ENCODE assay signal across 9 cellular contexts in the genomic region with DNA sequence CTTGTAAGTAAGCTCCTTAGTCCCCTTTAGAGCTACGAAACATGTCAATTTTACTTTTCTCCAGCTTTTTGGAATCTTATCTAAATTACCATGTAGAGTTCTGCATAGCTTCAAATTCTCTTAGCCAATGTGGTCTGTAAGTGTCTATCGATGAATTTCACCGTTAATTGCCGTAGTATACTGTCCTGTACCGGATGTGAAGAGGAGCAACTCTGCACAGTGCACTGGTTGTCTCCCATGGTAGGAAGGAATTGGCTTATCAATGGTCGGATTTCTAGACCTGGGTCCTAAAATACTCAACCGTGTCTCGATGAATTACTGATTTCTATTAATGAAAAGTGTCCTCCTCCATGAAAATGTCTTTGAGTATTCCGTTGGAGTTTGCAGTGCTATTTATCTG. TPM values are rescaled to one million over a fixed set of nuclear protein-coding genes. Genes with fewer than 3 reads are reported as not detected.
DNase-seq lines count a peak whose midpoint lies in the region; FAIRE-seq and TF ChIP-seq lines count a peak whose summit lies in the region.
"Had no signal": no experiment of that assay in that cellular context is flagged by ENCODE, and none has a peak within 500 bp of the region (broad histone marks: within the 10 kb centered on the region; RNA-seq: fewer than 3 reads in every experiment).

No MANE protein-coding gene starts in this region.

- TF ChIP-seq CTCF in OCI-LY7 (conservative IDR thresholded peaks at IDR 0.05; ENCODE audit: low read length) (no peak), foreskin fibroblast (IDR thresholded peaks at IDR 0.05; ENCODE audit: low read depth, low read length) (no peak), smooth muscle cell (IDR thresholded peaks at IDR 0.05; ENCODE audit: borderline replicate concordance, insufficient read depth, poor library complexity, severe bottlenecking) (no peak)

- H3K9ac ChIP-seq in smooth muscle cell (ENCODE audit: low read depth): peak overlapping the region; percentile 94

- H3K27me3 ChIP-seq in smooth muscle cell (ENCODE audit: low read depth): no peaks in the 10 kb centered on the region

- H3K4me3 ChIP-seq in OCI-LY7 (ENCODE audit: low read depth, low read length, poor library complexity, severe bottlenecking) (peak overlapping the region; percentile 90), foreskin fibroblast (ENCODE audit: low read depth in 1 of 2, low read length in 2 of 2) (peak overlapping the region; percentile 98 to 100), smooth muscle cell (peak overlapping the region; percentile 78)

- H3K9me2 ChIP-seq in OCI-LY7 (ENCODE audit: insufficient read depth, low read length): no peaks in the 10 kb centered on the region

- POLR2A ChIA-PET in OCI-LY7 (lab: Charles Lee): interaction anchor here (0.5 to 1.4 kb wide), 8 partner anchors 10 to 487 kb away, joined by 3 to 7 read pairs (median 4); a partner anchor contains a TSS

- H3K79me2 ChIP-seq in OCI-LY7 (ENCODE audit: insufficient read depth, low read depth, low read length) (peaks cover 70% of the 10 kb centered on the region), smooth muscle cell (ENCODE audit: low read depth) (peaks cover 68% of the 10 kb centered on the region)

- intact Hi-C loops in OCI-LY7 (cut with micrococcal nuclease; ENCODE audit: unreplicated experiment): loop anchor here (5.0 kb wide), 2 partner anchors 110 to 970 kb away; a partner anchor contains a TSS

- BruUV-seq in OCI-LY7 (replicated peaks; lab: Mats Ljungman, UMichigan): no TSS peak

- H3K4me1 ChIP-seq in OCI-LY7 (ENCODE audit: insufficient read depth, low read length, poor library complexity, severe bottlenecking): peaks cover 50% of the 10 kb centered on the region
- peaks cover 13% of the 10 kb centered on the region for H3K4me1 ChIP-seq in smooth muscle cell (ENCODE audit: low read depth)

- H3K36me3 ChIP-seq in OCI-LY7 (ENCODE audit: insufficient read depth, low read length) (peaks cover 63% of the 10 kb centered on the region), smooth muscle cell (ENCODE audit: low read depth) (no peaks in the 10 kb centered on the region)

- H3K27ac ChIP-seq in OCI-LY7 (ENCODE audit: low read depth, low read length, poor library complexity, severe bottlenecking): peak overlapping the region; percentile 87
- H3K27ac ChIP-seq in smooth muscle cell (ENCODE audit: low read depth): peak overlapping the region; percentile 97

- DNase-seq in NCI-H510A treated with DMSO at 0.1 percent for 48 hours (lab: John Stamatoyannopoulos, UW) (peak; percentile 25), NCI-H510A (lab: John Stamatoyannopoulos, UW) (no peak), OCI-LY7 (ENCODE audit: low spot score) (peak; percentile 42), foreskin fibroblast (no peak), smooth muscle cell (lab: John Stamatoyannopoulos, UW; ENCODE audit: unreplicated experiment) (no peak), cortex of kidney (lab: John Stamatoyannopoulos, UW) (no peak), urothelium cell line (ENCODE audit: low spot score) (no peak), NCI-H1417 treated with DMSO at 0.1 percent for 48 hours (lab: John Stamatoyannopoulos, UW) (no peak)
- DNase-seq: occipital lobe had no signal

- no peak for FAIRE-seq in urothelium cell line (lab: Jason Lieb, UNC)

- WGBS in smooth muscle cell (ENCODE audit: low lambda C conversion rate): 34% methylated on average over 9 of the region's 9 CpGs

- peaks cover 11% of the 10 kb centered on the region for H3F3A ChIP-seq in smooth muscle cell (ENCODE audit: low read depth)

- H4K20me1 ChIP-seq in OCI-LY7 (ENCODE audit: insufficient read depth, low read length) (peaks cover 48% of the 10 kb centered on the region), smooth muscle cell (ENCODE audit: low read depth) (peaks cover 66% of the 10 kb centered on the region)

- H2AFZ ChIP-seq in OCI-LY7 (ENCODE audit: low read length) (no peak overlapping the region), smooth muscle cell (ENCODE audit: low read depth) (no peak overlapping the region)

- H3K4me2 ChIP-seq in OCI-LY7 (ENCODE audit: low read length) (peak overlapping the region; percentile 73), smooth muscle cell (peak overlapping the region; percentile 99)

- CTCF ChIA-PET in OCI-LY7 (lab: Charles Lee; ENCODE audit: unreplicated experiment): no interaction called here

- no peaks in the 10 kb centered on the region for H3K9me3 ChIP-seq in OCI-LY7 (ENCODE audit: low read length)
- H3K9me3 ChIP-seq in smooth muscle cell (replicated peaks; ENCODE audit: low read depth): no peaks in the 10 kb centered on the region

RNA-seq across cellular contexts. Expression of a gene that starts 1.9 kb away (rescaled TPM):
- 124 and 145 TPM in 2 replicates for total RNA-seq in OCI-LY7 (2014; rRNA removed; shearing (Covaris generic))
- total RNA-seq in OCI-LY7 (2022) (172 and 174 TPM in 2 replicates), smooth muscle cell (47.4 and 51.4 TPM in 2 replicates)
- 40.8 and 41.4 TPM in 2 replicates for polyA plus RNA-seq in smooth muscle cell

RNA-seq across cellular contexts. Expression of a gene that starts 29.1 kb away (rescaled TPM):
- total RNA-seq in OCI-LY7 (2014; rRNA removed; shearing (Covaris generic)): 69.8 and 86.6 TPM in 2 replicates
- total RNA-seq in OCI-LY7 (2022) (95.0 and 98.9 TPM in 2 replicates), smooth muscle cell (130 and 179 TPM in 2 replicates)
- 156 and 159 TPM in 2 replicates for polyA plus RNA-seq in smooth muscle cell

Comparison
In these comparisons a context has a peak if more than half of its experiments do, and no peak if none do; other contexts are left out.
1. DNase-seq: peak in NCI-H510A treated with DMSO at 0.1 percent for 48 hours (single experiment) and OCI-LY7 (single experiment); none in NCI-H510A (single experiment), foreskin fibroblast (0 of 2), smooth muscle cell (single experiment), cortex of kidney (single experiment), urothelium cell line (single experiment) and NCI-H1417 treated with DMSO at 0.1 percent for 48 hours (single experiment).
2. Peak in every context shown above with its lines, with median percentiles within 50 percentile points of each other: H3K4me3 ChIP-seq.